In genomic region chr1:112702420-112703261, GRCh38 we compare ENCODE assay signal across 2 cellular contexts.
TF ChIP-seq lines count a peak whose summit lies in the region.

No MANE protein-coding gene starts in this region.

TF ChIP-seq in SK-N-SH, 30 proteins besides CTCF, POLR2A, EP300 and RAD21 (continued from another document):
- no peak for TF ChIP-seq FOSL2 (IDR thresholded peaks at IDR 0.05; ENCODE audit: borderline replicate concordance, low read depth)
- TF ChIP-seq, protein P1, sequence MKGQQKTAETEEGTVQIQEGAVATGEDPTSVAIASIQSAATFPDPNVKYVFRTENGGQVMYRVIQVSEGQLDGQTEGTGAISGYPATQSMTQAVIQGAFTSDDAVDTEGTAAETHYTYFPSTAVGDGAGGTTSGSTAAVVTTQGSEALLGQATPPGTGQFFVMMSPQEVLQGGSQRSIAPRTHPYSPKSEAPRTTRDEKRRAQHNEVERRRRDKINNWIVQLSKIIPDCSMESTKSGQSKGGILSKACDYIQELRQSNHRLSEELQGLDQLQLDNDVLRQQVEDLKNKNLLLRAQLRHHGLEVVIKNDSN (IDR thresholded peaks at IDR 0.05; ENCODE audit: borderline replicate concordance, low read depth) = no peak
- TF ChIP-seq YY1 (IDR thresholded peaks at IDR 0.05; ENCODE audit: low read depth) = no peak
- no peak for TF ChIP-seq SMC3 (IDR thresholded peaks at IDR 0.05; ENCODE audit: low read depth, low read length)
- TF ChIP-seq JUND (IDR thresholded peaks at IDR 0.05) = no peak
- TF ChIP-seq GABPA (IDR thresholded peaks at IDR 0.05; ENCODE audit: low read depth) = no peak

TF ChIP-seq in SK-N-SH treated with all-trans-retinoic acid at 6 μM for 48 hours, 23 proteins besides CTCF, POLR2A, EP300 and RAD21 (continued from another document):
- TF ChIP-seq TSHZ2 (CRISPR knock-in tag; IDR thresholded peaks at IDR 0.05) (no peak), ISL1 (CRISPR knock-in tag; IDR thresholded peaks at IDR 0.05) (no peak)
